22 cellular contexts compared by ENCODE assay signal in genomic region chr11:113926273-113927183, GRCh38. TPM values are rescaled to one million over a fixed set of nuclear protein-coding genes. Genes with fewer than 3 reads are reported as not detected.
DNase-seq lines count a peak whose midpoint lies in the region; ATAC-seq and TF ChIP-seq lines count a peak whose summit lies in the region.
"Had no signal": no experiment of that assay in that cellular context is flagged by ENCODE, and none has a peak within 500 bp of the region (broad histone marks: within the 10 kb centered on the region; RNA-seq: fewer than 3 reads in every experiment).

No MANE protein-coding gene starts in this region.

- no peak for TF ChIP-seq CTCF in Peyer's patch (IDR thresholded peaks at IDR 0.05)

- H3K36me3 ChIP-seq in ACC112 (ENCODE audit: insufficient read depth, low read length) = no peaks in the 10 kb centered on the region
- H3K36me3 ChIP-seq in adipocyte (ENCODE audit: control insufficient read depth, insufficient read depth, low read length, severe bottlenecking) = no peaks in the 10 kb centered on the region
- H3K36me3 ChIP-seq in Peyer's patch = no peaks in the 10 kb centered on the region
- H3K36me3 ChIP-seq: thoracic aorta had no signal

- H3K9me3 ChIP-seq in adipocyte (ENCODE audit: control insufficient read depth, low read length) (no peaks in the 10 kb centered on the region), Peyer's patch (no peaks in the 10 kb centered on the region)
- H3K9me3 ChIP-seq: thoracic aorta had no signal

- H3K4me1 ChIP-seq in ACC112 (ENCODE audit: control insufficient read depth, insufficient read depth, low read length, unreplicated experiment) = no peaks in the 10 kb centered on the region
- H3K4me1 ChIP-seq in adipocyte (ENCODE audit: control insufficient read depth, insufficient read depth, low read length) = no peaks in the 10 kb centered on the region
- H3K4me1 ChIP-seq in Peyer's patch = no peaks in the 10 kb centered on the region

- H3K27me3 ChIP-seq in ACC112 (ENCODE audit: insufficient read depth, low read length) (peaks cover 37% of the 10 kb centered on the region), adipocyte (replicated peaks; ENCODE audit: control insufficient read depth, insufficient read depth, low read length) (peaks cover 9% of the 10 kb centered on the region), Peyer's patch (no peaks in the 10 kb centered on the region)

- no peaks in the 10 kb centered on the region for H3K79me2 ChIP-seq in ACC112 (ENCODE audit: control insufficient read depth, insufficient read depth, low read length, unreplicated experiment)

- no peak overlapping the region for H3K9ac ChIP-seq in adipocyte (ENCODE audit: low read length)

- H2AFZ ChIP-seq in ACC112 (ENCODE audit: low read length, unreplicated experiment) = peak overlapping the region; percentile 0
- H2AFZ ChIP-seq: PC-9 had no signal

- H3K4me3 ChIP-seq in ACC112 (ENCODE audit: low read depth, low read length) (peak overlapping the region; percentile 19), adipocyte (ENCODE audit: low read length) (peak overlapping the region; percentile 54), Peyer's patch (no peak overlapping the region)
- H3K4me3 ChIP-seq: PC-9, thoracic aorta had no signal

- no peak for TF ChIP-seq POLR2A in Peyer's patch (IDR thresholded peaks at IDR 0.05)

- DNase-seq in M059J (ENCODE audit: low read depth) = peak; percentile 8
- DNase-seq in adipocyte (ENCODE audit: low read depth) = no peak
- peak; percentile 50 for DNase-seq in iris pigment epithelial cell (ENCODE audit: low read depth)
- DNase-seq in Peyer's patch = no peak
- DNase-seq in ecto neural progenitor cell (ENCODE audit: low spot score) = no peak
- no peak for DNase-seq in KBM-7
- DNase-seq: ACHN; activated CD4-positive, alpha-beta T cell treated with anti-CD3 and anti-CD28 coated beads, Interleukin-2, amount 10 ng/mL, durations not matched to agents 24 days and 14 days; activated CD8-positive, alpha-beta memory T cell treated with anti-CD3 and anti-CD28 coated beads, Interleukin-2, amount 50 U/mL, for 4 hours; activated effector memory CD4-positive, alpha-beta T cell treated with anti-CD3 and anti-CD28 coated beads, Interleukin-2, amount 50 U/mL, for 16 hours; DND-41; foreskin melanocyte; NCI-H1092; NCI-H2107; NCI-H524 treated with DMSO at 0.1 percent for 48 hours; PC-9; stimulated activated CD4-positive, alpha-beta T cell treated with anti-CD3 and anti-CD28 coated beads, Interleukin-12 subunit alpha, Interleukin-12 subunit beta, amount 100 ng/mL, for 4 hours had no signal

- in situ Hi-C loops in KBM-7 (cut with MboI; ENCODE audit: low pct_unique_long_range_greater_than_20kb, low sequenced_read_pairs) = no loop called here

- no peak for ATAC-seq in GM19035 (IDR thresholded peaks at IDR 0.05; ENCODE audit: unreplicated experiment)

- H3K27ac ChIP-seq in ACC112 (ENCODE audit: low read depth, low read length) (no peak overlapping the region), Peyer's patch (no peak overlapping the region)
- H3K27ac ChIP-seq: PC-9, thoracic aorta had no signal

RNA-seq across cellular contexts. Expression of gene HTR3B, which starts 21.9 kb away (rescaled TPM):
- total RNA-seq in M059J (2014; rRNA removed; shearing (Covaris generic)) = not detected in 2 replicates
- total RNA-seq in Peyer's patch = under 1 TPM in 1 of 4 donors, not detected in 3; 0.76 TPM
- total RNA-seq: activated CD4-positive, alpha-beta T cell treated with anti-CD3 and anti-CD28 coated beads, Interleukin-2, amount 10 ng/mL, durations not matched to agents 24 days and 14 days; PC-9; pulmonary artery endothelial cell; thoracic aorta had no signal

RNA-seq across cellular contexts. Expression of gene HTR3A, which starts 48.4 kb away (rescaled TPM):
- total RNA-seq in M059J (2014; rRNA removed; shearing (Covaris generic)) = not detected in 2 replicates
- 1 to 10 TPM in 1 of 4 donors, under 1 TPM in 2, not detected in 1; 0.80 to 1.7 (median 0.95) TPM for total RNA-seq in Peyer's patch
- total RNA-seq: activated CD4-positive, alpha-beta T cell treated with anti-CD3 and anti-CD28 coated beads, Interleukin-2, amount 10 ng/mL, durations not matched to agents 24 days and 14 days; cerebellum; PC-9; pulmonary artery endothelial cell; thoracic aorta had no signal

RNA-seq across cellular contexts. Expression of gene USP28, which starts 51.2 kb away (rescaled TPM):
- total RNA-seq in M059J (2014; rRNA removed; shearing (Covaris generic)) = 29.7 and 39.0 TPM in 2 replicates
- 10 to 100 TPM in 3 of 4 donors, 1 to 10 TPM in 1; 7.8 to 64.4 (median 20.6) TPM for total RNA-seq in Peyer's patch

Comparison
In these comparisons a context has a peak if more than half of its experiments do, and no peak if none do; other contexts are left out.
1. H3K4me3 ChIP-seq: peak in ACC112 (single experiment) and adipocyte (single experiment); none in Peyer's patch (0 of 4).
2. DNase-seq: peak in M059J (single experiment) and iris pigment epithelial cell (single experiment); none in adipocyte (single experiment), Peyer's patch (0 of 3), ecto neural progenitor cell (single experiment) and KBM-7 (single experiment).